Comparison of ENCODE assay signal across 19 cellular contexts in genomic region chr15:73969151-73969759, GRCh38. TPM values are rescaled to one million over a fixed set of nuclear protein-coding genes. Genes with fewer than 3 reads are reported as not detected.
DNase-seq lines count a peak whose midpoint lies in the region; ATAC-seq, FAIRE-seq and TF ChIP-seq lines count a peak whose summit lies in the region.
"Had no signal": no experiment of that assay in that cellular context is flagged by ENCODE, and none has a peak within 500 bp of the region (broad histone marks: within the 10 kb centered on the region; RNA-seq: fewer than 3 reads in every experiment).

No MANE protein-coding gene starts in this region.

- no peaks in the 10 kb centered on the region for H3K9me3 Mint-ChIP-seq in effector memory CD8-positive, alpha-beta T cell
- H3K9me3 Mint-ChIP-seq: CD8-positive, alpha-beta T cell had no signal

- peaks cover 1 to 11% of the 10 kb centered on the region in 2 donors for H3K27me3 Mint-ChIP-seq in effector memory CD8-positive, alpha-beta T cell

- no peak overlapping the region for H3K27ac ChIP-seq in RWPE2 (ENCODE audit: poor library complexity, severe bottlenecking)
- H3K27ac ChIP-seq in kidney (ENCODE audit: low read depth in 2 of 2, low read length in 2 of 2) = no peak overlapping the region
- no peak overlapping the region for H3K27ac ChIP-seq in upper lobe of right lung
- H3K27ac ChIP-seq: Peyer's patch, SK-N-MC had no signal

- H3K27ac Mint-ChIP-seq in effector memory CD8-positive, alpha-beta T cell = no peak overlapping the region
- H3K27ac Mint-ChIP-seq: CD8-positive, alpha-beta T cell had no signal

- FAIRE-seq in kidney (lab: Jason Lieb, UNC) = no peak
- FAIRE-seq: D721Med had no signal

- H3K4me1 Mint-ChIP-seq in effector memory CD8-positive, alpha-beta T cell (ENCODE audit: low read depth in 2 of 2) = peaks cover 22 to 27% of the 10 kb centered on the region in 2 donors

- H3K27me3 ChIP-seq in RWPE2 (ENCODE audit: insufficient read depth, poor library complexity, severe bottlenecking) (no peaks in the 10 kb centered on the region), upper lobe of right lung (no peaks in the 10 kb centered on the region)
- H3K27me3 ChIP-seq: Peyer's patch had no signal

- H3K9ac ChIP-seq in kidney (ENCODE audit: low read length in 2 of 2) = no peak overlapping the region

- H3K36me3 Mint-ChIP-seq in effector memory CD8-positive, alpha-beta T cell (ENCODE audit: insufficient read depth) = peaks cover 3% of the 10 kb centered on the region
- H3K36me3 Mint-ChIP-seq: CD8-positive, alpha-beta T cell had no signal

- TF ChIP-seq CTCF in RWPE2 (IDR thresholded peaks at IDR 0.05; ENCODE audit: poor library complexity, severe bottlenecking) = no peak
- no peak for TF ChIP-seq CTCF in kidney (IDR thresholded peaks at IDR 0.05; ENCODE audit: borderline replicate concordance, extremely low read depth, insufficient read depth)
- no peak for TF ChIP-seq CTCF in upper lobe of right lung (IDR thresholded peaks at IDR 0.05)

- no peak overlapping the region for H3K4me3 ChIP-seq in RWPE2 (ENCODE audit: severe bottlenecking)
- H3K4me3 ChIP-seq in kidney (ENCODE audit: low read length in 2 of 2) = no peak overlapping the region
- H3K4me3 ChIP-seq in upper lobe of right lung = no peak overlapping the region
- H3K4me3 ChIP-seq: Peyer's patch, SK-N-MC had no signal

- no peak for ATAC-seq in RWPE2 (ENCODE audit: low read depth)
- no peak for ATAC-seq in upper lobe of right lung
- no peak for ATAC-seq in GM19397 (IDR thresholded peaks at IDR 0.05; ENCODE audit: unreplicated experiment)
- ATAC-seq in effector memory CD8-positive, alpha-beta T cell (replicated peaks) = no peak
- ATAC-seq: CD8-positive, alpha-beta T cell had no signal

- peak; percentile 37 for DNase-seq in activated CD8-positive, alpha-beta memory T cell treated with anti-CD3 and anti-CD28 coated beads, Interleukin-2, amount 50 U/mL, for 48 hours
- no peak for DNase-seq in activated CD8-positive, alpha-beta memory T cell treated with anti-CD3 and anti-CD28 coated beads, Interleukin-2, amount 50 U/mL, for 4 hours
- DNase-seq in RWPE2 (ENCODE audit: low spot score) = peak; percentile 35
- DNase-seq in kidney = peak; percentile 41
- DNase-seq in upper lobe of right lung = peak; percentile 31
- DNase-seq in activated CD4-positive, alpha-beta T cell treated with anti-CD3 and anti-CD28 coated beads, Interleukin-2, amount 50 U/mL, for 48 hours = no peak
- no peak for DNase-seq in effector memory CD8-positive, alpha-beta T cell
- DNase-seq: 8988T; CD8-positive, alpha-beta T cell; DMS79; GOT3; NCI-H187; NCI-H226; NCI-H524 treated with DMSO at 0.1 percent for 48 hours; Right ventricle myocardium superior had no signal

- intact Hi-C loops in kidney (cut with DNase I) (no loop called here), upper lobe of right lung (cut with DNase I) (no loop called here)

- H3K36me3 ChIP-seq in RWPE2 (ENCODE audit: low read depth) = no peaks in the 10 kb centered on the region
- no peaks in the 10 kb centered on the region for H3K36me3 ChIP-seq in kidney (ENCODE audit: control insufficient read depth in 1 of 2, insufficient read depth in 2 of 2, low read length in 2 of 2)
- H3K36me3 ChIP-seq in upper lobe of right lung = no peaks in the 10 kb centered on the region
- H3K36me3 ChIP-seq: Peyer's patch had no signal

- no peak overlapping the region for H3K4me3 Mint-ChIP-seq in effector memory CD8-positive, alpha-beta T cell
- H3K4me3 Mint-ChIP-seq: CD8-positive, alpha-beta T cell had no signal

- H3K9me3 ChIP-seq in RWPE2 (ENCODE audit: severe bottlenecking) = no peaks in the 10 kb centered on the region
- no peaks in the 10 kb centered on the region for H3K9me3 ChIP-seq in kidney (ENCODE audit: control insufficient read depth in 1 of 2, low read length in 2 of 2)
- no peaks in the 10 kb centered on the region for H3K9me3 ChIP-seq in upper lobe of right lung
- H3K9me3 ChIP-seq: Peyer's patch had no signal

- H3K4me1 ChIP-seq in RWPE2 (ENCODE audit: insufficient read depth, poor library complexity, severe bottlenecking) (peaks cover 5% of the 10 kb centered on the region), kidney (ENCODE audit: control insufficient read depth in 1 of 2, insufficient read depth in 1 of 2, low read depth in 1 of 2, low read length in 2 of 2) (peaks cover 4 to 11% of the 10 kb centered on the region in 2 donors), upper lobe of right lung (peaks cover 17% of the 10 kb centered on the region)

RNA-seq across cellular contexts. Expression of gene STOML1, which starts 22.8 kb away (rescaled TPM):
- total RNA-seq in kidney (22.2 TPM), upper lobe of right lung (23.4 TPM)
- 15.0 TPM for polyA plus RNA-seq in kidney (ENCODE audit: insufficient read depth, low read depth, low replicate concordance)

RNA-seq across cellular contexts. Expression of gene PML, which starts 25.3 kb away (rescaled TPM):
- 82.9 TPM for total RNA-seq in kidney
- polyA plus RNA-seq in kidney (ENCODE audit: insufficient read depth, low read depth, low replicate concordance) = 19.6 TPM
- 82.9 TPM for total RNA-seq in upper lobe of right lung

RNA-seq across cellular contexts. Expression of gene LOXL1, which starts 43.0 kb away (rescaled TPM):
- total RNA-seq in kidney (33.2 TPM), upper lobe of right lung (11.1 TPM)
- 35.1 TPM for polyA plus RNA-seq in kidney (ENCODE audit: insufficient read depth, low read depth, low replicate concordance)

Comparison
In these comparisons a context has a peak if more than half of its experiments do, and no peak if none do; other contexts are left out.
1. DNase-seq: peak in activated CD8-positive, alpha-beta memory T cell treated with anti-CD3 and anti-CD28 coated beads, Interleukin-2, amount 50 U/mL, for 48 hours (single experiment), RWPE2 (single experiment), kidney (single experiment) and upper lobe of right lung (single experiment); none in activated CD8-positive, alpha-beta memory T cell treated with anti-CD3 and anti-CD28 coated beads, Interleukin-2, amount 50 U/mL, for 4 hours (single experiment), activated CD4-positive, alpha-beta T cell treated with anti-CD3 and anti-CD28 coated beads, Interleukin-2, amount 50 U/mL, for 48 hours (0 of 2) and effector memory CD8-positive, alpha-beta T cell (0 of 3).